In the genomic region with DNA sequence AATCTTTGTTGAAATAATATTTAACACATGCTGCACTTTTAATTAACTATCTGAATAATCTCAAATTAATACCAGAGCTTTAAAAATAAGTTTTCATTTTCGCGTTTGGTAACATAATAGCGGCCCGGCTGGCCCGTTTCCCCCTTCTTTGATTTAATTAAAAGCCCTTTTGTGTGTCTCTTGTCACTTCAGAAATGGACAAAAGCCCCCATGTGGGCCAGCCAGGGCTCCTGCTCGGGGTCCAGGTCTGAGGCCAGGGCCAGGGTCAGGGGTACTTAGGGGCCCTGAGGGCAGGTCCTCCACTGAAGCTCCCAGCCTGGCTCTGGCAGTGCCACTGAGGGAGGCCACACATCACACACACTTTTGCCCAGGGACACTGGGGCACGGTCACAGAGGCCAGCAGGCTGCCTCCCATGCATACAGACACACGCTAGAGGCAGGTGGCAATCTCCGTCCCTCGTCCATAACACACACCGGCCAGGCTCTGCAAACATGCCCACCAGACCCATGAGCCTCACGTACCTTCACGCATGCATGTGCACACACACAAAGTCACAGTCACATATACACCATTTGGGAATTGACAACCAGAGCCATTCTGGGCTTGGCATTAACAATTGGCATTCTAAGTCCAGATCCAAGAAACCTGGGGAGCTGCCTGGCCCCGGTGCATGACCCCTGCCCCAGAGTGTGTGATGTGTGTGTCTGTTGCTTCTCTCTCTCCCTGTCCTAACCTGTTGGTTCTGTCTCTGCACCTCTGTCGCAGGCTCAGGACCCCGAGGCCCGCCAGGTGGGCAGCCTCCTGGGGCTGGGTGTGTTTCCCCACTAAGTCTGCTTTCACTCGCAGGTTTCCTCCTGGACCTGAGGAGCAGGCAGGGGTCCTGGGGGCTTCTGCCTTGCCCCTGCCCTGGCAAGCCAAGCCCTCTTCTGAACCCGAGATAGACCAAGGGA, we compare ENCODE assay signal across 23 cellular contexts. TPM values are rescaled to one million over a fixed set of nuclear protein-coding genes. Genes with fewer than 3 reads are reported as not detected.
DNase-seq lines count a peak whose midpoint lies in the region; ATAC-seq, FAIRE-seq and TF ChIP-seq lines count a peak whose summit lies in the region.
"Had no signal": no experiment of that assay in that cellular context is flagged by ENCODE, and none has a peak within 500 bp of the region (broad histone marks: within the 10 kb centered on the region; RNA-seq: fewer than 3 reads in every experiment).

No MANE protein-coding gene starts in this region.

- H3K79me1 ChIP-seq in H1 (ENCODE audit: low read depth, low read length) = no peaks in the 10 kb centered on the region

- H2BK5ac ChIP-seq in H1 (ENCODE audit: low read depth, low read length) = no peak overlapping the region

- H3K14ac ChIP-seq in H1 (ENCODE audit: insufficient read length) = no peak overlapping the region

- no peak overlapping the region for H2AFZ ChIP-seq in HepG2 (ENCODE audit: low read length)
- no peak overlapping the region for H2AFZ ChIP-seq in H1 (ENCODE audit: low read length)
- no peak overlapping the region for H2AFZ ChIP-seq in neural progenitor cell (replicated peaks)

- H3K27ac ChIP-seq in HepG2 (ENCODE audit: extremely low read length, insufficient read depth, low read length) = no peak overlapping the region
- H3K27ac ChIP-seq in right lobe of liver = no peak overlapping the region
- no peak overlapping the region for H3K27ac ChIP-seq in H1 (ENCODE audit: low read depth, low read length)
- no peak overlapping the region for H3K27ac ChIP-seq in neural progenitor cell
- H3K27ac ChIP-seq: A549, BLaER1 had no signal

- peak overlapping the region; percentile 75; the same call in 1 of the 2 replicates for H2BK12ac ChIP-seq in H1 (ENCODE audit: low read depth, low read length)

- H3K4me1 ChIP-seq in HepG2 (ENCODE audit: insufficient read depth, low read length) = peaks cover 15% of the 10 kb centered on the region; the same call in 1 of the 2 replicates
- peaks cover 0 to 15% (median 0%) of the 10 kb centered on the region in 4 donors for H3K4me1 ChIP-seq in right lobe of liver
- H3K4me1 ChIP-seq in H1 (replicated peaks in 1 of 4; ENCODE audit: control insufficient read depth in 3 of 4, insufficient read depth in 4 of 4, low read length in 3 of 4) = peaks cover 0 to 30% (median 23%) of the 10 kb centered on the region in 4 experiments; a peak in 6 of 7 replicates
- H3K4me1 ChIP-seq in neural progenitor cell = peaks cover 11% of the 10 kb centered on the region

- CTCF ChIA-PET in HepG2 (lab: Yijun Ruan, JAX; ENCODE audit: low intra/inter-chr PET ratio, low total read pairs) (no interaction called here), H1 (lab: Charles Lee; ENCODE audit: partially characterized antibody) (interaction anchor here (0.9 to 11.0 kb wide), 23 partner anchors 11 to 202 kb away, joined by 3 to 144 read pairs (median 6); no protein-coding TSS in a partner anchor)

- peaks cover 17% of the 10 kb centered on the region for H3F3A ChIP-seq in neural progenitor cell (ENCODE audit: low read depth)

- TF ChIP-seq POLR2A in HepG2 (IDR thresholded peaks at IDR 0.05; ENCODE audit: insufficient read depth in 1 of 2, low read depth in 2 of 2, low read length in 2 of 2) = no peak
- TF ChIP-seq POLR2A in right lobe of liver (IDR thresholded peaks at IDR 0.05) = no peak
- no peak for TF ChIP-seq POLR2A in H1 (IDR thresholded peaks at IDR 0.05; ENCODE audit: control extremely low read depth in 1 of 2, low read depth in 2 of 2, low read length in 2 of 2)

- no peaks in the 10 kb centered on the region for H3K36me3 Mint-ChIP-seq in neural progenitor cell
- H3K36me3 Mint-ChIP-seq in HFFc6 (ENCODE audit: low read depth) = no peaks in the 10 kb centered on the region

- H2BK15ac ChIP-seq in H1 (ENCODE audit: low read length) = peak overlapping the region; percentile 11; the same call in 1 of the 2 replicates

- TF ChIP-seq RAD21 in HepG2 (CRISPR knock-in tag; IDR thresholded peaks at IDR 0.05) (no peak), H1 (IDR thresholded peaks at IDR 0.05 in 1 of 2, conservative IDR thresholded peaks at IDR 0.05 in 1 of 2; ENCODE audit: low read depth in 2 of 2, low read length in 2 of 2) (no peak)

- H3K4me1 Mint-ChIP-seq in neural progenitor cell = peaks cover 38% of the 10 kb centered on the region
- H3K4me1 Mint-ChIP-seq in HFFc6 (ENCODE audit: low read depth) = peaks cover 19% of the 10 kb centered on the region
- peaks cover 12% of the 10 kb centered on the region for H3K4me1 Mint-ChIP-seq in stimulated activated naive CD8-positive, alpha-beta T cell treated with anti-CD3 and anti-CD28 coated beads, Interleukin-15, amount 100 ng/mL, for 72 hours

- H3K9me3 ChIP-seq in HepG2 (ENCODE audit: low read length) (no peaks in the 10 kb centered on the region), right lobe of liver (no peaks in the 10 kb centered on the region), H1 (ENCODE audit: insufficient read depth in 2 of 2, low read depth in 1 of 2, low read length in 1 of 2) (no peaks in the 10 kb centered on the region), neural progenitor cell (ENCODE audit: low read depth) (no peaks in the 10 kb centered on the region)
- H3K9me3 ChIP-seq: A549, BLaER1 had no signal

- peak overlapping the region; percentile 44 for H3K4me3 Mint-ChIP-seq in neural progenitor cell
- no peak overlapping the region for H3K4me3 Mint-ChIP-seq in HFFc6
- H3K4me3 Mint-ChIP-seq in stimulated activated naive CD8-positive, alpha-beta T cell treated with anti-CD3 and anti-CD28 coated beads, Interleukin-15, amount 100 ng/mL, for 72 hours = no peak overlapping the region

- ATAC-seq in HepG2 (no peak), right lobe of liver (no peak)
- no peak for ATAC-seq in stimulated activated naive CD8-positive, alpha-beta T cell treated with anti-CD3 and anti-CD28 coated beads, Interleukin-15, amount 100 ng/mL, for 72 hours
- ATAC-seq: A549, K562 had no signal

- H3K4me2 ChIP-seq in HepG2 (ENCODE audit: low read depth, low read length) (no peak overlapping the region), H1 (ENCODE audit: insufficient read depth in 1 of 2, low read depth in 2 of 2, low read length in 2 of 2) (no peak overlapping the region), neural progenitor cell (no peak overlapping the region)
- H3K4me2 ChIP-seq: A549, BLaER1 had no signal

- TF ChIP-seq EP300 in HepG2 (IDR thresholded peaks at IDR 0.05; ENCODE audit: low read depth in 2 of 2, low read length in 2 of 2) = no peak
- no peak for TF ChIP-seq EP300 in HepG2 (CRISPR knock-in tag; IDR thresholded peaks at IDR 0.05; ENCODE audit: borderline replicate concordance)
- TF ChIP-seq EP300 in H1 (IDR thresholded peaks at IDR 0.05; ENCODE audit: borderline replicate concordance in 1 of 2, low read depth in 2 of 2, low read length in 2 of 2) = no peak

- peak overlapping the region; percentile 13 for H3K4ac ChIP-seq in H1 (replicated peaks; ENCODE audit: insufficient read length, low read depth, low read length)

- FAIRE-seq in HepG2 (lab: Jason Lieb, UNC) (no peak), H1 (lab: Jason Lieb, UNC) (no peak), urothelium cell line (lab: Jason Lieb, UNC) (peak; percentile 67)
- FAIRE-seq: A549, GM12892, GM18507, H54, K562 had no signal

- H3K9ac ChIP-seq in HepG2 (ENCODE audit: insufficient read depth, low read depth, low read length) (no peak overlapping the region), H1 (replicated peaks in 1 of 4; ENCODE audit: extremely low read depth in 1 of 4, low read depth in 3 of 4, low read length in 3 of 4) (no peak overlapping the region), neural progenitor cell (no peak overlapping the region)
- H3K9ac ChIP-seq: BLaER1 had no signal

- peak overlapping the region; percentile 58 for H4K91ac ChIP-seq in H1 (replicated peaks; ENCODE audit: insufficient read length, low read length)

- DNase-seq in HepG2 (ENCODE audit: low spot score) (no peak), right lobe of liver (no peak), H1 (ENCODE audit: low read depth in 1 of 2, low spot score in 2 of 2) (no peak), neural progenitor cell (ENCODE audit: low spot score) (peak; percentile 50), urothelium cell line (ENCODE audit: low spot score) (no peak), HFFc6 (no peak), HuH-7 (ENCODE audit: low spot score) (no peak)
- DNase-seq in stimulated activated naive CD8-positive, alpha-beta T cell treated with anti-CD3 and anti-CD28 coated beads, Interleukin-15, amount 100 ng/mL, for 72 hours = no peak
- DNase-seq: Calu3; CD4-positive, alpha-beta memory T cell; DMS79; NCI-H1105; NCI-H510A; NCI-H82; OCI-M1; SHP77 treated with DMSO at 0.1 percent for 48 hours had no signal

- H3K79me2 ChIP-seq in HepG2 (ENCODE audit: insufficient read depth, low read length) (no peaks in the 10 kb centered on the region), H1 (ENCODE audit: control insufficient read depth in 1 of 2, insufficient read depth in 2 of 2, low read length in 2 of 2) (no peaks in the 10 kb centered on the region), neural progenitor cell (ENCODE audit: low read depth) (no peaks in the 10 kb centered on the region)

- POLR2A ChIA-PET in HepG2 (lab: Yijun Ruan, JAX) (no interaction called here), H1 (lab: Charles Lee; ENCODE audit: partially characterized antibody) (no interaction called here)

- in situ Hi-C loops in HepG2 (cut with HindIII; ENCODE audit: extremely low pct_ligation_motif_present, low pct_unique_long_range_greater_than_20kb) = loop anchor here (5.0 kb wide), 1 partner anchor 59 kb away; no protein-coding TSS in a partner anchor

- H3K4me3 ChIP-seq in HepG2 (replicated peaks in 1 of 3; ENCODE audit: insufficient read depth in 1 of 3, low read depth in 2 of 3, low read length in 3 of 3) (no peak overlapping the region), right lobe of liver (no peak overlapping the region), H1 (ENCODE audit: extremely low read depth in 1 of 4, insufficient read depth in 2 of 4, low read depth in 3 of 4, low read length in 4 of 4) (no peak overlapping the region), neural progenitor cell (no peak overlapping the region)
- H3K4me3 ChIP-seq: A549, BLaER1, K562 had no signal

- TF ChIP-seq CTCF in HepG2 (CRISPR knock-in tag; IDR thresholded peaks at IDR 0.05) = no peak
- TF ChIP-seq CTCF in right lobe of liver (IDR thresholded peaks at IDR 0.05) = no peak
- no peak for TF ChIP-seq CTCF in H1 (IDR thresholded peaks at IDR 0.05; ENCODE audit: control extremely low read depth in 1 of 3, insufficient read depth in 1 of 3, low read depth in 1 of 3, low read length in 3 of 3)
- no peak for TF ChIP-seq CTCF in neural progenitor cell (IDR thresholded peaks at IDR 0.05)
- no peak for TF ChIP-seq CTCF in HFFc6 (IDR thresholded peaks at IDR 0.05)

- no peak overlapping the region for H4K5ac ChIP-seq in H1 (ENCODE audit: insufficient read length, low read depth, low read length)

- H3K27me3 Mint-ChIP-seq in neural progenitor cell (ENCODE audit: insufficient read depth, low read depth) = peaks cover 30% of the 10 kb centered on the region
- H3K27me3 Mint-ChIP-seq in HFFc6 (ENCODE audit: insufficient read depth) = peaks cover 28% of the 10 kb centered on the region
- H3K27me3 Mint-ChIP-seq in stimulated activated naive CD8-positive, alpha-beta T cell treated with anti-CD3 and anti-CD28 coated beads, Interleukin-15, amount 100 ng/mL, for 72 hours = peaks cover 58% of the 10 kb centered on the region

- peak overlapping the region; percentile 68; the same call in 1 of the 2 replicates for H2AK5ac ChIP-seq in H1 (ENCODE audit: low read depth, low read length)

- no peaks in the 10 kb centered on the region for H3K36me3 ChIP-seq in HepG2 (replicated peaks in 1 of 2; ENCODE audit: control insufficient read depth in 1 of 2, insufficient read depth in 2 of 2, low read length in 2 of 2)
- H3K36me3 ChIP-seq in right lobe of liver = no peaks in the 10 kb centered on the region
- H3K36me3 ChIP-seq in H1 (ENCODE audit: control insufficient read depth in 2 of 4, insufficient read depth in 4 of 4, low read length in 3 of 4) = no peaks in the 10 kb centered on the region
- H3K36me3 ChIP-seq in neural progenitor cell = no peaks in the 10 kb centered on the region
- H3K36me3 ChIP-seq: BLaER1 had no signal

- intact Hi-C loops in HepG2 (cut with micrococcal nuclease; ENCODE audit: unreplicated experiment) (loop anchor here (2.0 to 10.0 kb wide), 4 partner anchors 61 to 256 kb away; no protein-coding TSS in a partner anchor), right lobe of liver (cut with DNase I) (loop anchor here (5.0 to 10.0 kb wide), 2 partner anchors 69 to 157 kb away; no protein-coding TSS in a partner anchor)

- peak overlapping the region; percentile 82; the same call in 1 of the 2 replicates for H2BK20ac ChIP-seq in H1 (ENCODE audit: low read length)

- H4K20me1 ChIP-seq in HepG2 (ENCODE audit: insufficient read depth, low read length) = no peaks in the 10 kb centered on the region
- H4K20me1 ChIP-seq in H1 (replicated peaks in 1 of 2; ENCODE audit: control insufficient read depth in 1 of 2, insufficient read depth in 2 of 2, low read length in 2 of 2) = peaks cover 6 to 7% of the 10 kb centered on the region in 2 experiments
- peaks cover 14% of the 10 kb centered on the region for H4K20me1 ChIP-seq in neural progenitor cell (ENCODE audit: low read depth)

- H3K27me3 ChIP-seq in HepG2 (ENCODE audit: control insufficient read depth in 1 of 2, insufficient read depth in 2 of 2, low read length in 2 of 2) (peaks cover 14 to 50% of the 10 kb centered on the region in 2 experiments), right lobe of liver (no peaks in the 10 kb centered on the region), H1 (replicated peaks in 1 of 4; ENCODE audit: control insufficient read depth in 3 of 4, extremely low read depth in 1 of 4, insufficient read depth in 3 of 4, low read length in 3 of 4) (peaks cover 10 to 76% (median 64%) of the 10 kb centered on the region in 4 experiments), neural progenitor cell (peaks cover 89% of the 10 kb centered on the region)

- H3K23ac ChIP-seq in H1 (ENCODE audit: insufficient read length) = no peak overlapping the region

- H3K23me2 ChIP-seq in H1 (ENCODE audit: low read depth, low read length) = peaks cover 8% of the 10 kb centered on the region; the same call in 1 of the 2 replicates

- no peak overlapping the region for H4K8ac ChIP-seq in H1 (ENCODE audit: extremely low read depth, insufficient read depth, low read length)

- no TSS peak for BruUV-seq in HepG2 (replicated peaks; lab: Mats Ljungman, UMichigan)

- no peak overlapping the region for H2BK120ac ChIP-seq in H1 (replicated peaks; ENCODE audit: low read depth, low read length)

- 57% methylated on average over 15 of the region's 19 CpGs for WGBS in HepG2 (ENCODE audit: low lambda C conversion rate)
- WGBS in right lobe of liver (ENCODE audit: insufficient coverage, low coverage, low lambda C conversion rate, missing lambda C conversion rate) = 86% methylated on average over 12 of the region's 19 CpGs
- 76% methylated on average over 19 of the region's 19 CpGs; no CpG with 5 or more reads in 1 of the 2 experiments for whole genome bisulfite sequencing in H1 (ENCODE audit: extremely low coverage in 1 of 2, insufficient coverage in 1 of 2, insufficient read length in 1 of 2, insufficient replicate concordance in 2 of 2, low coverage in 1 of 2, low lambda C conversion rate in 2 of 2, missing lambda C conversion rate in 1 of 2), 2 experiments

- H3K56ac ChIP-seq in H1 (replicated peaks; ENCODE audit: insufficient read length, low read depth, low read length) = no peak overlapping the region

- no peak overlapping the region for H3K18ac ChIP-seq in H1 (ENCODE audit: extremely low read depth, low read length)

- H3K9me3 Mint-ChIP-seq in neural progenitor cell (no peaks in the 10 kb centered on the region), HFFc6 (no peaks in the 10 kb centered on the region)
- H3K9me3 Mint-ChIP-seq in stimulated activated naive CD8-positive, alpha-beta T cell treated with anti-CD3 and anti-CD28 coated beads, Interleukin-15, amount 100 ng/mL, for 72 hours = no peaks in the 10 kb centered on the region

- no peak overlapping the region for H3K27ac Mint-ChIP-seq in neural progenitor cell
- no peak overlapping the region for H3K27ac Mint-ChIP-seq in HFFc6
- H3K27ac Mint-ChIP-seq in stimulated activated naive CD8-positive, alpha-beta T cell treated with anti-CD3 and anti-CD28 coated beads, Interleukin-15, amount 100 ng/mL, for 72 hours = peak overlapping the region in 1 of 2 donors; percentile 6

RNA-seq across cellular contexts. Expression of a gene that starts 38.5 kb away (rescaled TPM):
- total RNA-seq in HepG2 (2016; rRNA removed; fragmentation: Illumina TruSeq; extraction: Trizol) = not detected in 2 replicates
- not detected in 2 replicates for total RNA-seq in HepG2 (2016; cell fraction: cytosol; rRNA removed; fragmentation: Illumina TruSeq; extraction: Trizol; ENCODE audit: low read depth)
- total RNA-seq in HepG2 (2016; cell fraction: insoluble cytoplasmic fraction; rRNA removed; fragmentation: Illumina TruSeq; extraction: Trizol) = not detected in 2 replicates
- total RNA-seq in HepG2 (2016; cell fraction: membrane; rRNA removed; fragmentation: Illumina TruSeq; extraction: Trizol) = not detected in 2 replicates
- not detected in 2 replicates for total RNA-seq in HepG2 (2016; cell fraction: nucleus; rRNA removed; fragmentation: Illumina TruSeq; extraction: Trizol)
- polyA plus RNA-seq in HepG2 (2011; rRNA removed) = not detected in 2 replicates
- not detected in 2 replicates for polyA plus RNA-seq in HepG2 (2011; cell fraction: cytosol; rRNA removed)
- polyA plus RNA-seq in HepG2 (2011; cell fraction: nucleus; rRNA removed) = not detected in 2 replicates
- polyA plus RNA-seq in HepG2 (2012) = not detected in 2 replicates
- polyA plus RNA-seq in HepG2 (2016; cell fraction: cytosol; fragmentation: Illumina TruSeq; extraction: Trizol; ENCODE audit: low read depth) = not detected in 2 replicates
- not detected in 2 replicates for polyA plus RNA-seq in HepG2 (2016; cell fraction: insoluble cytoplasmic fraction; fragmentation: Illumina TruSeq; extraction: Trizol; ENCODE audit: low read depth)
- not detected in 2 replicates for polyA plus RNA-seq in HepG2 (2016; cell fraction: membrane; fragmentation: Illumina TruSeq; extraction: Trizol; ENCODE audit: low read depth)
- polyA plus RNA-seq in HepG2 (2016; cell fraction: nucleus; fragmentation: Illumina TruSeq; extraction: Trizol; ENCODE audit: insufficient read depth, low read depth) = not detected in 2 replicates
- not detected in 2 replicates for polyA minus RNA-seq in HepG2 (2011; rRNA and poly(A)+ RNA removed; ENCODE audit: low replicate concordance)
- not detected in 2 replicates for polyA minus RNA-seq in HepG2 (2011; cell fraction: cytosol; rRNA and poly(A)+ RNA removed)
- polyA minus RNA-seq in HepG2 (2011; cell fraction: nucleus; rRNA and poly(A)+ RNA removed) = not detected in 2 replicates
- not detected for total RNA-seq in right lobe of liver
- not detected in 2 replicates for total RNA-seq in H1 (2021; fragmentation: NEBNext Ultra II Directional; extraction: Animal tissue kit (Norgen Biotek cat#: 25700))
- not detected in 2 replicates for polyA plus RNA-seq in H1 (2011; rRNA removed)
- polyA plus RNA-seq in H1 (2011; cell fraction: cytosol; rRNA removed) = not detected
- not detected for polyA plus RNA-seq in H1 (2011; cell fraction: nucleus; rRNA removed)
- polyA plus RNA-seq in H1 (2012, experiment 1 of 2) = not detected in 4 replicates
- not detected for polyA plus RNA-seq in H1 (2012, experiment 2 of 2)
- not detected for polyA plus RNA-seq in H1 (2013, experiment 1 of 2)
- polyA plus RNA-seq in H1 (2013, experiment 2 of 2) = not detected
- not detected in 2 replicates for polyA minus RNA-seq in H1 (2011; rRNA and poly(A)+ RNA removed)
- not detected for polyA minus RNA-seq in H1 (2011; cell fraction: cytosol; rRNA and poly(A)+ RNA removed)
- not detected for polyA minus RNA-seq in H1 (2011; cell fraction: nucleus; rRNA and poly(A)+ RNA removed)
- total RNA-seq in neural progenitor cell (ENCODE audit: low replicate concordance) = not detected in 2 replicates
- not detected for total RNA-seq in HFFc6 (2021; fragmentation: NEBNext Ultra II Directional; extraction: Animal tissue kit (Norgen Biotek cat#: 25700))
- total RNA-seq: Calu3; CD4-positive, alpha-beta memory T cell; K562; RPMI7951 had no signal
- polyA plus RNA-seq: A549; CD4-positive, alpha-beta memory T cell; K562 had no signal
